Comparison of ENCODE assay signal across 10 cellular contexts in genomic region chr2:229856416-229856815, GRCh38.
DNase-seq lines count a peak whose midpoint lies in the region; ATAC-seq lines count a peak whose summit lies in the region.
"Had no signal": no experiment of that assay in that cellular context is flagged by ENCODE, and none has a peak within 500 bp of the region (broad histone marks: within the 10 kb centered on the region; RNA-seq: fewer than 3 reads in every experiment).

No MANE protein-coding gene starts in this region.

- no peak overlapping the region for H3K4me3 Mint-ChIP-seq in activated T-cell treated with anti-CD3 and anti-CD28 coated beads, Interleukin-2, amount 50 U/mL, for 24 hours
- no peak overlapping the region for H3K4me3 Mint-ChIP-seq in memory B cell

- H3K27ac Mint-ChIP-seq in activated T-cell treated with anti-CD3 and anti-CD28 coated beads, Interleukin-2, amount 50 U/mL, for 24 hours: peak overlapping the region; percentile 3
- no peak overlapping the region for H3K27ac Mint-ChIP-seq in memory B cell

- ATAC-seq in GM21825 (IDR thresholded peaks at IDR 0.05; ENCODE audit: unreplicated experiment): peak; percentile 83
- ATAC-seq in HG03558 (IDR thresholded peaks at IDR 0.05; ENCODE audit: extremely low read depth, unreplicated experiment): peak; percentile 77
- peak; percentile 98 for ATAC-seq in memory B cell (ENCODE audit: low read depth)
- no peak for ATAC-seq in activated CD4-positive, CD25-positive, alpha-beta regulatory T cell treated with anti-CD3 and anti-CD28 coated beads, Interleukin-2, amount 50 U/mL, for 24 hours

- no peak for DNase-seq in activated T-cell treated with anti-CD3 and anti-CD28 coated beads, Interleukin-2, amount 50 U/mL, for 24 hours
- DNase-seq in activated T-cell treated with anti-CD3 and anti-CD28 coated beads, Interleukin-2, amount 50 U/mL, for 1 hour: no peak
- DNase-seq in memory B cell (ENCODE audit: low spot score in 2 of 2) (peak in 1 of 2 donors; percentile 10), NCI-H128 (lab: John Stamatoyannopoulos, UW; ENCODE audit: unreplicated experiment) (no peak), NCI-H510A treated with DMSO at 0.1 percent for 48 hours (lab: John Stamatoyannopoulos, UW) (no peak)
- DNase-seq: anterior cingulate cortex, NCI-H2029 treated with DMSO at 0.1 percent for 48 hours had no signal

- H3K27me3 Mint-ChIP-seq in activated T-cell treated with anti-CD3 and anti-CD28 coated beads, Interleukin-2, amount 50 U/mL, for 24 hours: no peaks in the 10 kb centered on the region
- no peaks in the 10 kb centered on the region for H3K27me3 Mint-ChIP-seq in memory B cell

- peaks cover 67% of the 10 kb centered on the region for H3K4me1 Mint-ChIP-seq in activated T-cell treated with anti-CD3 and anti-CD28 coated beads, Interleukin-2, amount 50 U/mL, for 24 hours (ENCODE audit: low read depth)
- peaks cover 15% of the 10 kb centered on the region for H3K4me1 Mint-ChIP-seq in memory B cell

- peaks cover 75% of the 10 kb centered on the region for H3K36me3 Mint-ChIP-seq in activated T-cell treated with anti-CD3 and anti-CD28 coated beads, Interleukin-2, amount 50 U/mL, for 24 hours (ENCODE audit: low read depth)
- H3K36me3 Mint-ChIP-seq in memory B cell: peaks cover 25% of the 10 kb centered on the region

- H3K9me3 Mint-ChIP-seq in activated T-cell treated with anti-CD3 and anti-CD28 coated beads, Interleukin-2, amount 50 U/mL, for 24 hours: no peaks in the 10 kb centered on the region
- H3K9me3 Mint-ChIP-seq in memory B cell: no peaks in the 10 kb centered on the region

Comparison
In these comparisons a context has a peak if more than half of its experiments do, and no peak if none do; other contexts are left out.
1. ATAC-seq: peak in GM21825 (single experiment), HG03558 (single experiment) and memory B cell (single experiment); none in activated CD4-positive, CD25-positive, alpha-beta regulatory T cell treated with anti-CD3 and anti-CD28 coated beads, Interleukin-2, amount 50 U/mL, for 24 hours (0 of 2).